25 cellular contexts compared by ENCODE assay signal in the genomic region with DNA sequence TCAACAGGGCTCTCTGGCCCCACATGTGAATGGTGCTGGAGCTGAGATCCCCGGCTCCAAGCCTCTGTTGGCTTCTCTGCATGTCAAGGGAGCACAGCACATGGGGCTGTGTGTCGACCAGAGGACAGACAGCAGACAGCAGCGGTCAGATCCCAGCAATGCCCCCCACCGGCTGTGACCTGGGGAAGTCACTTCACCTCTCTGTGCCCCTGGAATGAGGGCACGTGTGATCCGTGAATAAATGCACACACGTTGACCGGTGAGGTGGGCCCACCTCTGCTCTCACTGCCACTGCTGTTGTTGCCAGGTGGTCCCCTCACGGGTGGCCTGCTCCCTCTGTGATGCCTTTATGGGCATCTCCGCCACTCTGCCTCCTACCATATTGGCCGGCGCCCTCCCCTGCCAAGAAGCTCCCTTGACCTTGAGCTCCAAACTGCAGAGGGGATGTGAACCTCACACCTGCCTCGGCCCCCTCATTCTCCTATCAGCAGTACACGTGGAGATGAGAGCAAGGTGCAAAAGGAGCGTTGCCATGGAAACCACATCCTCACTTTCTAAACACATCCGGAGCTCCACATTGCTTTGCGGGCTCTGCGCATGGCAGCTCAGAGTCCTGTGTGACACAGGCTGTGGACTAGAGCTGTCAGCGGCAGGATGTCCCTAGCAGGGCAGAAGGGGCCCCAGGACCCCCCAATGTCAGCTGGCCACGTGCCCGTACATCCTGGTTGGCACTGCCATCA.
"Had no signal": no experiment of that assay in that cellular context is flagged by ENCODE, and none has a peak within 500 bp of the region (broad histone marks: within the 10 kb centered on the region; RNA-seq: fewer than 3 reads in every experiment).

No MANE protein-coding gene starts in this region.

- H2AFZ ChIP-seq: parathyroid adenoma had no signal

- H3K4me1 ChIP-seq: body of pancreas, parathyroid adenoma had no signal

- H3K4me3 ChIP-seq: body of pancreas, cardiac muscle cell, stomach, suprapubic skin, tibial nerve had no signal

- H3K36me3 ChIP-seq: cardiac muscle cell, stomach, suprapubic skin, tibial nerve had no signal

- H3K4me3 Mint-ChIP-seq: activated B cell treated with CpG ODN at 0.5 μM for 24 hours; activated CD4-positive, alpha-beta memory T cell treated with anti-CD3 and anti-CD28 coated beads for 36 hours; activated CD4-positive, alpha-beta T cell treated with anti-CD3 and anti-CD28 coated beads for 36 hours; activated CD8-positive, alpha-beta memory T cell treated with anti-CD3 and anti-CD28 coated beads, Interleukin-2, amount 10 ng/mL, durations not matched to agents 7 days and 5 days; activated naive CD4-positive, alpha-beta T cell treated with anti-CD3 and anti-CD28 coated beads, Interleukin-2, amount 50 U/mL, for 24 hours; dendritic cell treated with granulocyte-macrophage colony-stimulating factor and Interleukin-4, amounts not matched to agents 40 ng/mL and 50 ng/mL, for 4 days; memory B cell; natural killer cell treated with Interleukin-12 subunit alpha and Interleukin-12 subunit beta and Interleukin-15 and Interleukin-18, amount 100 ng/mL, for 72 hours; stimulated activated memory B cell treated with anti-CD40 and anti-IgM and Interleukin-4, amounts not matched to agents 10 μg/mL and 1 μg/mL and 100 μg/mL, for 72 hours; T-helper 1 cell treated with Interleukin-12 subunit alpha and Interleukin-12 subunit beta and Interleukin-4 antibody, amounts not matched to agents 30 μg/mL and 1 μg/mL, for 36 hours had no signal

- H3K9me3 Mint-ChIP-seq: activated B cell treated with CpG ODN at 0.5 μM for 24 hours; activated CD4-positive, alpha-beta memory T cell treated with anti-CD3 and anti-CD28 coated beads for 36 hours; activated naive CD4-positive, alpha-beta T cell treated with anti-CD3 and anti-CD28 coated beads, Interleukin-2, amount 50 U/mL, for 24 hours; dendritic cell treated with granulocyte-macrophage colony-stimulating factor and Interleukin-4, amounts not matched to agents 40 ng/mL and 50 ng/mL, for 4 days; memory B cell; natural killer cell treated with Interleukin-12 subunit alpha and Interleukin-12 subunit beta and Interleukin-15 and Interleukin-18, amount 100 ng/mL, for 72 hours; stimulated activated memory B cell treated with anti-CD40 and anti-IgM and Interleukin-4, amounts not matched to agents 10 μg/mL and 1 μg/mL and 100 μg/mL, for 72 hours; T-helper 1 cell treated with Interleukin-12 subunit alpha and Interleukin-12 subunit beta and Interleukin-4 antibody, amounts not matched to agents 30 μg/mL and 1 μg/mL, for 36 hours had no signal

- H3K79me2 ChIP-seq: parathyroid adenoma had no signal

- H3K27ac ChIP-seq: body of pancreas, cardiac muscle cell, parathyroid adenoma, stomach, suprapubic skin, tibial nerve had no signal

- ATAC-seq: activated CD4-positive, alpha-beta T cell treated with anti-CD3 and anti-CD28 coated beads for 36 hours; activated CD8-positive, alpha-beta memory T cell treated with anti-CD3 and anti-CD28 coated beads, Interleukin-2, amount 10 ng/mL, durations not matched to agents 7 days and 5 days; body of pancreas; left ventricle myocardium superior; natural killer cell treated with Interleukin-12 subunit alpha and Interleukin-12 subunit beta and Interleukin-15 and Interleukin-18, amount 100 ng/mL, for 72 hours; sciatic nerve; stimulated activated memory B cell treated with anti-CD40 and anti-IgM and Interleukin-4, amounts not matched to agents 10 μg/mL and 1 μg/mL and 100 μg/mL, for 72 hours had no signal

- H3K27me3 ChIP-seq: body of pancreas, cardiac muscle cell, stomach, tibial nerve had no signal

- DNase-seq: activated B cell treated with CpG ODN at 0.5 μM for 24 hours; activated CD4-positive, alpha-beta memory T cell treated with anti-CD3 and anti-CD28 coated beads for 36 hours; activated CD4-positive, alpha-beta T cell treated with anti-CD3 and anti-CD28 coated beads for 36 hours; activated CD8-positive, alpha-beta memory T cell treated with anti-CD3 and anti-CD28 coated beads, Interleukin-2, amount 10 ng/mL, durations not matched to agents 7 days and 5 days; activated gamma-delta T cell treated with Interleukin-2 at 50 U/mL for 16 hours; activated T-cell treated with anti-CD3 and anti-CD28 coated beads for 4 hours; anterior cingulate cortex; body of pancreas; effector CD4-positive, alpha-beta T cell; left ventricle myocardium superior; small intestine; stomach had no signal

- H3K9me3 ChIP-seq: body of pancreas, stomach, suprapubic skin, tibial nerve had no signal

- H3K9ac ChIP-seq: parathyroid adenoma had no signal

- H3K27me3 Mint-ChIP-seq: activated B cell treated with CpG ODN at 0.5 μM for 24 hours; activated CD4-positive, alpha-beta memory T cell treated with anti-CD3 and anti-CD28 coated beads for 36 hours; activated CD4-positive, alpha-beta T cell treated with anti-CD3 and anti-CD28 coated beads for 36 hours; activated CD8-positive, alpha-beta memory T cell treated with anti-CD3 and anti-CD28 coated beads, Interleukin-2, amount 10 ng/mL, durations not matched to agents 7 days and 5 days; activated naive CD4-positive, alpha-beta T cell treated with anti-CD3 and anti-CD28 coated beads, Interleukin-2, amount 50 U/mL, for 24 hours; stimulated activated memory B cell treated with anti-CD40 and anti-IgM and Interleukin-4, amounts not matched to agents 10 μg/mL and 1 μg/mL and 100 μg/mL, for 72 hours had no signal

- H3K27ac Mint-ChIP-seq: activated B cell treated with CpG ODN at 0.5 μM for 24 hours; activated CD4-positive, alpha-beta memory T cell treated with anti-CD3 and anti-CD28 coated beads for 36 hours; activated CD4-positive, alpha-beta T cell treated with anti-CD3 and anti-CD28 coated beads for 36 hours; activated CD8-positive, alpha-beta memory T cell treated with anti-CD3 and anti-CD28 coated beads, Interleukin-2, amount 10 ng/mL, durations not matched to agents 7 days and 5 days; activated naive CD4-positive, alpha-beta T cell treated with anti-CD3 and anti-CD28 coated beads, Interleukin-2, amount 50 U/mL, for 24 hours; dendritic cell treated with granulocyte-macrophage colony-stimulating factor and Interleukin-4, amounts not matched to agents 40 ng/mL and 50 ng/mL, for 4 days; memory B cell; natural killer cell treated with Interleukin-12 subunit alpha and Interleukin-12 subunit beta and Interleukin-15 and Interleukin-18, amount 100 ng/mL, for 72 hours; stimulated activated memory B cell treated with anti-CD40 and anti-IgM and Interleukin-4, amounts not matched to agents 10 μg/mL and 1 μg/mL and 100 μg/mL, for 72 hours; T-helper 1 cell treated with Interleukin-12 subunit alpha and Interleukin-12 subunit beta and Interleukin-4 antibody, amounts not matched to agents 30 μg/mL and 1 μg/mL, for 36 hours had no signal

- H3K36me3 Mint-ChIP-seq: activated CD4-positive, alpha-beta memory T cell treated with anti-CD3 and anti-CD28 coated beads for 36 hours; activated CD8-positive, alpha-beta memory T cell treated with anti-CD3 and anti-CD28 coated beads, Interleukin-2, amount 10 ng/mL, durations not matched to agents 7 days and 5 days; activated naive CD4-positive, alpha-beta T cell treated with anti-CD3 and anti-CD28 coated beads, Interleukin-2, amount 50 U/mL, for 24 hours; natural killer cell treated with Interleukin-12 subunit alpha and Interleukin-12 subunit beta and Interleukin-15 and Interleukin-18, amount 100 ng/mL, for 72 hours had no signal

- FAIRE-seq: endometrium, small intestine, urothelium cell line had no signal

- H3K4me1 Mint-ChIP-seq: activated B cell treated with CpG ODN at 0.5 μM for 24 hours; activated CD4-positive, alpha-beta T cell treated with anti-CD3 and anti-CD28 coated beads for 36 hours; activated CD8-positive, alpha-beta memory T cell treated with anti-CD3 and anti-CD28 coated beads, Interleukin-2, amount 10 ng/mL, durations not matched to agents 7 days and 5 days; activated naive CD4-positive, alpha-beta T cell treated with anti-CD3 and anti-CD28 coated beads, Interleukin-2, amount 50 U/mL, for 24 hours; memory B cell had no signal
